Comparison of ENCODE assay signal across 26 cellular contexts in the genomic region with DNA sequence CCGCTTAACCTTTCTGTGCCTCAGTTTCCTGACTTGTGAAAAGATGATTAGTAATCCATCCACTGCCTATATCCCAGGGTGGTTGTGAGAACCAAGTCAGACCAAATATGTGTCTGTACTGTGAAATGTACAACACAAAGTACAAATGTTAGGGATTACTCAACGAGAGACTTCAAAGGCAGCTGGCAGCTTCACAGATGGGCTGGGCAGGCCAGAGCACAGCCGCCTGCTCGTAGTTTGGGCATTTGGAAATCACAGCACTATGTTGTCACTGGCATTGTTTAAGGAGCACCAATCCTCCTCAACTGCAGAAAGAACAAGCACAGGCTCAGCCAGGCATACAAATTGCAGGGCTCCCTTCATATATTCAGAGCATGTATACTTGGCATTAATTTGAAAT.
DNase-seq lines count a peak whose midpoint lies in the region; ATAC-seq and TF ChIP-seq lines count a peak whose summit lies in the region.
"Had no signal": no experiment of that assay in that cellular context is flagged by ENCODE, and none has a peak within 500 bp of the region (broad histone marks: within the 10 kb centered on the region; RNA-seq: fewer than 3 reads in every experiment).

No MANE protein-coding gene starts in this region.

- ATAC-seq in foreskin keratinocyte (peak; percentile 18), PC-3 (no peak)
- ATAC-seq: body of pancreas, Panc1 had no signal

- POLR2A ChIA-PET in PC-3 (lab: Charles Lee; ENCODE audit: unreplicated experiment): no interaction called here

- intact Hi-C loops in PC-3 (cut with micrococcal nuclease) (no loop called here), left ventricle myocardium inferior (cut with micrococcal nuclease) (no loop called here)

- no peaks in the 10 kb centered on the region for H3K4me1 ChIP-seq in foreskin keratinocyte
- H3K4me1 ChIP-seq in suprapubic skin: peaks cover 30% of the 10 kb centered on the region
- no peaks in the 10 kb centered on the region for H3K4me1 ChIP-seq in PC-3 (ENCODE audit: insufficient read depth, low read length)
- peaks cover 5% of the 10 kb centered on the region for H3K4me1 ChIP-seq in left ventricle myocardium inferior
- H3K4me1 ChIP-seq: body of pancreas, Caco-2, stomach had no signal

- CTCF ChIA-PET in PC-3 (lab: Charles Lee): no interaction called here

- no peaks in the 10 kb centered on the region for H4K20me1 ChIP-seq in PC-3 (ENCODE audit: low read length)

- BruUV-seq in PC-3 (replicated peaks; lab: Mats Ljungman, UMichigan): no TSS peak

- H3F3A ChIP-seq in PC-3 (ENCODE audit: low read length, unreplicated experiment): no peaks in the 10 kb centered on the region

- 18% methylated on average over 4 of the region's 4 CpGs for WGBS in suprapubic skin

- H3K27me3 ChIP-seq in foreskin keratinocyte (peaks cover 4% of the 10 kb centered on the region), suprapubic skin (peaks cover 6% of the 10 kb centered on the region), PC-3 (ENCODE audit: low read length) (no peaks in the 10 kb centered on the region), left ventricle myocardium inferior (ENCODE audit: low read depth) (peaks cover 51% of the 10 kb centered on the region)
- H3K27me3 ChIP-seq: body of pancreas, stomach had no signal

- DNase-seq in Ammon's horn (ENCODE audit: low spot score) (peak; percentile 29), astrocyte of the hippocampus (ENCODE audit: low read depth, low spot score) (peak; percentile 36), foreskin keratinocyte (peak; percentile 21 to 55), pons (ENCODE audit: low spot score) (peak; percentile 45), suprapubic skin (ENCODE audit: low spot score in 2 of 2) (no peak), PC-3 (no peak), left ventricle myocardium inferior (no peak)
- DNase-seq in NK-92 treated with Interleukin-12 subunit alpha and Interleukin-12 subunit beta, amount 100 ng/mL, for 24 hours (lab: John Stamatoyannopoulos, UW): no peak
- DNase-seq: ACHN; activated CD4-positive, alpha-beta T cell treated with anti-CD3 and anti-CD28 coated beads, Interleukin-2, amount 10 ng/mL, durations not matched to agents 7 days and 5 days; activated gamma-delta T cell; activated T-cell treated with anti-CD3 and anti-CD28 coated beads, Interleukin-2, amount 50 U/mL, for 24 hours; Caco-2; DND-41; left ventricle myocardium superior; NCI-H146; NCI-H524 treated with DMSO at 0.1 percent for 48 hours; retina; SIG-M5; stimulated activated CD4-positive, alpha-beta T cell treated with anti-CD3 and anti-CD28 coated beads, Interleukin-2, amount 100 ng/mL, for 24 hours; stomach; T-helper 9 cell; trophoblast cell had no signal

- TF ChIP-seq CTCF in foreskin keratinocyte (conservative IDR thresholded peaks at IDR 0.05): no peak
- TF ChIP-seq CTCF in suprapubic skin (IDR thresholded peaks at IDR 0.05): no peak
- no peak for TF ChIP-seq CTCF in PC-3 (conservative IDR thresholded peaks at IDR 0.05; ENCODE audit: low read depth, low read length)
- no peak for TF ChIP-seq CTCF in left ventricle myocardium inferior (IDR thresholded peaks at IDR 0.05; ENCODE audit: borderline replicate concordance)

- H2AFZ ChIP-seq in PC-3 (ENCODE audit: low read length): no peak overlapping the region

- no peak for TF ChIP-seq EP300 in suprapubic skin (IDR thresholded peaks at IDR 0.05)

- no peaks in the 10 kb centered on the region for H3K9me3 ChIP-seq in suprapubic skin
- H3K9me3 ChIP-seq in PC-3 (ENCODE audit: low read length): no peaks in the 10 kb centered on the region
- no peaks in the 10 kb centered on the region for H3K9me3 ChIP-seq in left ventricle myocardium inferior (replicated peaks)
- H3K9me3 ChIP-seq: body of pancreas, Caco-2, stomach had no signal

- no peak overlapping the region for H3K4me2 ChIP-seq in PC-3 (ENCODE audit: low read length)

- H3K79me2 ChIP-seq in PC-3 (ENCODE audit: low read length): no peaks in the 10 kb centered on the region

- no peak overlapping the region for H3K4me3 ChIP-seq in suprapubic skin
- no peak overlapping the region for H3K4me3 ChIP-seq in PC-3 (ENCODE audit: low read length)
- no peak overlapping the region for H3K4me3 ChIP-seq in left ventricle myocardium inferior
- H3K4me3 ChIP-seq: body of pancreas, stomach had no signal

- no peak overlapping the region for H3K27ac ChIP-seq in foreskin keratinocyte
- no peak overlapping the region for H3K27ac ChIP-seq in suprapubic skin
- H3K27ac ChIP-seq in PC-3 (ENCODE audit: low read length): no peak overlapping the region
- H3K27ac ChIP-seq in left ventricle myocardium inferior (replicated peaks): no peak overlapping the region
- H3K27ac ChIP-seq: body of pancreas, HL-60, stomach had no signal

- no peaks in the 10 kb centered on the region for H3K9me2 ChIP-seq in PC-3 (replicated peaks; ENCODE audit: low read length)

- no peak for TF ChIP-seq POLR2A in suprapubic skin (IDR thresholded peaks at IDR 0.05)

- H3K9ac ChIP-seq in PC-3 (ENCODE audit: low read length): no peak overlapping the region

- H3K36me3 ChIP-seq in suprapubic skin: no peaks in the 10 kb centered on the region
- no peaks in the 10 kb centered on the region for H3K36me3 ChIP-seq in PC-3 (ENCODE audit: low read depth, low read length)
- no peaks in the 10 kb centered on the region for H3K36me3 ChIP-seq in left ventricle myocardium inferior
- H3K36me3 ChIP-seq: stomach had no signal

Comparison
In these comparisons a context has a peak if more than half of its experiments do, and no peak if none do; other contexts are left out.
1. DNase-seq: peak in Ammon's horn (single experiment), astrocyte of the hippocampus (single experiment), foreskin keratinocyte (2 of 2) and pons (single experiment); none in suprapubic skin (0 of 2), NK-92 treated with Interleukin-12 subunit alpha and Interleukin-12 subunit beta, amount 100 ng/mL, for 24 hours (single experiment), PC-3 (single experiment) and left ventricle myocardium inferior (single experiment).